In genomic region chr2:227130636-227131035, GRCh38 we compare ENCODE assay signal across 21 cellular contexts. TPM values are rescaled to one million over a fixed set of nuclear protein-coding genes. Genes with fewer than 3 reads are reported as not detected.
DNase-seq lines count a peak whose midpoint lies in the region; ATAC-seq and TF ChIP-seq lines count a peak whose summit lies in the region.
"Had no signal": no experiment of that assay in that cellular context is flagged by ENCODE, and none has a peak within 500 bp of the region (broad histone marks: within the 10 kb centered on the region; RNA-seq: fewer than 3 reads in every experiment).

No MANE protein-coding gene starts in this region.

- TF ChIP-seq CTCF in Panc1 (IDR thresholded peaks at IDR 0.05) (no peak), neural progenitor cell (IDR thresholded peaks at IDR 0.05) (no peak), upper lobe of right lung (IDR thresholded peaks at IDR 0.05) (no peak)

- intact Hi-C loops in Panc1 (cut with micrococcal nuclease; ENCODE audit: unreplicated experiment): loop anchor here (1.0 to 10.0 kb wide), 4 partner anchors 108 to 632 kb away; partner anchors contain the start of genes MFF and SCYGR1
- intact Hi-C loops in upper lobe of right lung (cut with DNase I): no loop called here

- no peaks in the 10 kb centered on the region for H3K9me3 ChIP-seq in Panc1 (ENCODE audit: control insufficient read depth, insufficient read depth, low read depth, low read length)
- no peaks in the 10 kb centered on the region for H3K9me3 ChIP-seq in neural progenitor cell (ENCODE audit: low read depth)
- H3K9me3 ChIP-seq in upper lobe of right lung: no peaks in the 10 kb centered on the region
- H3K9me3 ChIP-seq in GM23248 (ENCODE audit: low read depth): no peaks in the 10 kb centered on the region
- H3K9me3 ChIP-seq: BE2C had no signal

- POLR2A ChIA-PET in Panc1 (lab: Charles Lee): no interaction called here

- H3K27ac ChIP-seq in Panc1 (ENCODE audit: low read length): no peak overlapping the region
- no peak overlapping the region for H3K27ac ChIP-seq in neural progenitor cell
- no peak overlapping the region for H3K27ac ChIP-seq in upper lobe of right lung
- no peak overlapping the region for H3K27ac ChIP-seq in GM23248

- H3K36me3 ChIP-seq in Panc1 (ENCODE audit: control insufficient read depth, insufficient read depth, low read length) (no peaks in the 10 kb centered on the region), neural progenitor cell (no peaks in the 10 kb centered on the region), upper lobe of right lung (no peaks in the 10 kb centered on the region), GM23248 (ENCODE audit: low read depth) (no peaks in the 10 kb centered on the region)
- H3K36me3 ChIP-seq: BE2C had no signal

- CTCF ChIA-PET in Panc1 (lab: Charles Lee): interaction anchor here (0.6 to 1.0 kb wide), 2 partner anchors 108 to 1222 kb away, joined by 3 to 4 read pairs; no protein-coding TSS in a partner anchor

- no peaks in the 10 kb centered on the region for H3K4me1 ChIP-seq in Panc1 (ENCODE audit: control insufficient read depth, insufficient read depth, low read length)
- H3K4me1 ChIP-seq in neural progenitor cell: no peaks in the 10 kb centered on the region
- no peaks in the 10 kb centered on the region for H3K4me1 ChIP-seq in upper lobe of right lung
- no peaks in the 10 kb centered on the region for H3K4me1 ChIP-seq in GM23248 (ENCODE audit: insufficient read depth)
- H3K4me1 ChIP-seq: BE2C had no signal

- peak overlapping the region in 1 of 2 donors; percentile 69 for H3K27ac Mint-ChIP-seq in stimulated activated naive CD8-positive, alpha-beta T cell treated with anti-CD3 and anti-CD28 coated beads, Interleukin-15, amount 100 ng/mL, for 72 hours
- peak overlapping the region; percentile 0 for H3K27ac Mint-ChIP-seq in neural progenitor cell

- H3F3A ChIP-seq in neural progenitor cell (ENCODE audit: low read depth): no peaks in the 10 kb centered on the region
- H3F3A ChIP-seq in GM23248 (ENCODE audit: insufficient read depth): no peaks in the 10 kb centered on the region

- no peak overlapping the region for H3K4me3 Mint-ChIP-seq in stimulated activated naive CD8-positive, alpha-beta T cell treated with anti-CD3 and anti-CD28 coated beads, Interleukin-15, amount 100 ng/mL, for 72 hours
- no peak overlapping the region for H3K4me3 Mint-ChIP-seq in neural progenitor cell
- H3K4me3 Mint-ChIP-seq: CD4-positive, CD25-positive, alpha-beta regulatory T cell; CD8-positive, alpha-beta memory T cell had no signal

- H3K9me3 Mint-ChIP-seq in stimulated activated naive CD8-positive, alpha-beta T cell treated with anti-CD3 and anti-CD28 coated beads, Interleukin-15, amount 100 ng/mL, for 72 hours: no peaks in the 10 kb centered on the region
- H3K9me3 Mint-ChIP-seq in neural progenitor cell: no peaks in the 10 kb centered on the region
- H3K9me3 Mint-ChIP-seq: CD8-positive, alpha-beta memory T cell had no signal

- H3K4me2 ChIP-seq in neural progenitor cell (no peak overlapping the region), GM23248 (ENCODE audit: unreplicated experiment) (no peak overlapping the region)

- H2AFZ ChIP-seq in neural progenitor cell (replicated peaks): no peak overlapping the region
- H2AFZ ChIP-seq in GM23248: no peak overlapping the region

- no TSS peak for BruUV-seq in Panc1 (replicated peaks; lab: Mats Ljungman, UMichigan)

- H3K27me3 ChIP-seq in Panc1 (ENCODE audit: control insufficient read depth, insufficient read depth, low read length): peaks cover 2% of the 10 kb centered on the region; the same call in 1 of the 2 replicates
- H3K27me3 ChIP-seq in neural progenitor cell: no peaks in the 10 kb centered on the region
- H3K27me3 ChIP-seq in upper lobe of right lung: peaks cover 4% of the 10 kb centered on the region
- no peaks in the 10 kb centered on the region for H3K27me3 ChIP-seq in GM23248 (replicated peaks; ENCODE audit: insufficient read depth)

- in situ Hi-C loops in Panc1 (cut with HindIII; ENCODE audit: low pct_unique_long_range_greater_than_20kb, low sequenced_read_pairs): no loop called here
- in situ Hi-C loops in GM23248 (cut with MboI): loop anchor here (25.0 kb wide), 2 partner anchors 107 to 632 kb away; no protein-coding TSS in a partner anchor

- WGBS in GM23248 (ENCODE audit: low coverage in 1 of 2, low lambda C conversion rate in 2 of 2, missing lambda C conversion rate in 2 of 2), 2 experiments: 79 to 87% methylated on average over 5 to 8 of the region's 8 CpGs

- H3K4me1 Mint-ChIP-seq in stimulated activated naive CD8-positive, alpha-beta T cell treated with anti-CD3 and anti-CD28 coated beads, Interleukin-15, amount 100 ng/mL, for 72 hours: no peaks in the 10 kb centered on the region
- peaks cover 7% of the 10 kb centered on the region for H3K4me1 Mint-ChIP-seq in neural progenitor cell
- H3K4me1 Mint-ChIP-seq: CD4-positive, CD25-positive, alpha-beta regulatory T cell; CD8-positive, alpha-beta memory T cell had no signal

- H4K20me1 ChIP-seq in neural progenitor cell (ENCODE audit: low read depth) (no peaks in the 10 kb centered on the region), GM23248 (ENCODE audit: insufficient read depth) (no peaks in the 10 kb centered on the region)

- no peaks in the 10 kb centered on the region for H3K36me3 Mint-ChIP-seq in neural progenitor cell
- H3K36me3 Mint-ChIP-seq: CD4-positive, CD25-positive, alpha-beta regulatory T cell; CD8-positive, alpha-beta memory T cell had no signal

- H3K4me3 ChIP-seq in Panc1 (ENCODE audit: low read depth in 2 of 2, low read length in 2 of 2) (no peak overlapping the region), neural progenitor cell (no peak overlapping the region), upper lobe of right lung (no peak overlapping the region), GM23248 (no peak overlapping the region)
- H3K4me3 ChIP-seq: K562 had no signal

- H3K27me3 Mint-ChIP-seq in stimulated activated naive CD8-positive, alpha-beta T cell treated with anti-CD3 and anti-CD28 coated beads, Interleukin-15, amount 100 ng/mL, for 72 hours: peaks cover 25% of the 10 kb centered on the region
- peaks cover 4% of the 10 kb centered on the region for H3K27me3 Mint-ChIP-seq in neural progenitor cell (ENCODE audit: insufficient read depth, low read depth)
- H3K27me3 Mint-ChIP-seq: CD4-positive, CD25-positive, alpha-beta regulatory T cell had no signal

- ATAC-seq in stimulated activated naive CD8-positive, alpha-beta T cell treated with anti-CD3 and anti-CD28 coated beads, Interleukin-15, amount 100 ng/mL, for 72 hours: peak; percentile 8
- ATAC-seq in stimulated activated naive CD8-positive, alpha-beta T cell treated with anti-CD3 and anti-CD28 coated beads, Interleukin-15, Interleukin-2, amounts not matched to agents 100 U/mL and 50 U/mL, for 24 hours: no peak
- ATAC-seq in Panc1 (0 out of 2 replicates have a peak, but pooled peaks have one; percentile 27), upper lobe of right lung (peak; percentile 4), GM21526 (IDR thresholded peaks at IDR 0.05; ENCODE audit: low FRiP score, unreplicated experiment) (no peak), GM21825 (IDR thresholded peaks at IDR 0.05; ENCODE audit: unreplicated experiment) (no peak)

- H3K79me2 ChIP-seq in neural progenitor cell (ENCODE audit: low read depth) (no peaks in the 10 kb centered on the region), GM23248 (ENCODE audit: insufficient read depth) (no peaks in the 10 kb centered on the region)

- DNase-seq in stimulated activated naive CD8-positive, alpha-beta T cell treated with anti-CD3 and anti-CD28 coated beads, Interleukin-15, amount 100 ng/mL, for 72 hours: no peak
- DNase-seq in stimulated activated naive CD8-positive, alpha-beta T cell treated with anti-CD3 and anti-CD28 coated beads, Interleukin-15, Interleukin-2, amounts not matched to agents 100 U/mL and 50 U/mL, for 24 hours: no peak
- no peak for DNase-seq in Panc1 (ENCODE audit: low read depth, low spot score)
- no peak for DNase-seq in neural progenitor cell (ENCODE audit: low spot score)
- no peak for DNase-seq in upper lobe of right lung
- DNase-seq in GM23248: no peak
- DNase-seq: ACHN; BE2C; CD4-positive, CD25-positive, alpha-beta regulatory T cell; CD8-positive, alpha-beta memory T cell; COR-L47; DMS53; DND-41; EL; HCEC 1CT had no signal

- H3K9ac ChIP-seq in neural progenitor cell: no peak overlapping the region
- no peak overlapping the region for H3K9ac ChIP-seq in GM23248

- H3K9me2 ChIP-seq in GM23248 (ENCODE audit: insufficient read depth): no peaks in the 10 kb centered on the region

RNA-seq across cellular contexts. Expression of gene COL4A4, which starts 33.4 kb away (rescaled TPM):
- total RNA-seq in Panc1 (2021; ENCODE audit: unreplicated experiment): 0.13 TPM
- polyA plus RNA-seq in Panc1 (2012; ENCODE audit: insufficient read length): 0.02 TPM
- 0.60 and 0.62 TPM in 2 replicates for total RNA-seq in neural progenitor cell (ENCODE audit: low replicate concordance)
- total RNA-seq in upper lobe of right lung: 36.1 TPM
- 0.76 and 1.0 TPM in 2 replicates for total RNA-seq in GM23248 (2014; rRNA removed; shearing (Covaris generic))
- polyA plus RNA-seq in GM23248 (2016; fragmentation: Nextera tagmentation; extraction: Ambion mirVana): 0.36 and 0.66 TPM in 2 replicates
- total RNA-seq: CD4-positive, CD25-positive, alpha-beta regulatory T cell; CD8-positive, alpha-beta memory T cell; HT-29; K562 had no signal

RNA-seq across cellular contexts. Expression of gene COL4A3, which starts 33.8 kb away (rescaled TPM):
- total RNA-seq in Panc1 (2021; ENCODE audit: unreplicated experiment) (0.18 TPM), neural progenitor cell (ENCODE audit: low replicate concordance) (not detected in 2 replicates), upper lobe of right lung (46.4 TPM)
- polyA plus RNA-seq in Panc1 (2012; ENCODE audit: insufficient read length): not detected
- 0.11 TPM in 1 of 2 replicates, not detected in the other for total RNA-seq in GM23248 (2014; rRNA removed; shearing (Covaris generic))
- polyA plus RNA-seq in GM23248 (2016; fragmentation: Nextera tagmentation; extraction: Ambion mirVana): 0.18 and 0.70 TPM in 2 replicates
- total RNA-seq: A172; CD4-positive, CD25-positive, alpha-beta regulatory T cell; CD8-positive, alpha-beta memory T cell; H4; HT-29; K562 had no signal
- polyA plus RNA-seq: CD4-positive, CD25-positive, alpha-beta regulatory T cell; CD8-positive, alpha-beta memory T cell; K562 had no signal

Comparison
In these comparisons a context has a peak if more than half of its experiments do, and no peak if none do; other contexts are left out.
1. ATAC-seq: peak in stimulated activated naive CD8-positive, alpha-beta T cell treated with anti-CD3 and anti-CD28 coated beads, Interleukin-15, amount 100 ng/mL, for 72 hours (single experiment), Panc1 (single experiment) and upper lobe of right lung (single experiment); none in stimulated activated naive CD8-positive, alpha-beta T cell treated with anti-CD3 and anti-CD28 coated beads, Interleukin-15, Interleukin-2, amounts not matched to agents 100 U/mL and 50 U/mL, for 24 hours (single experiment), GM21526 (single experiment) and GM21825 (single experiment).
2. RNA of gene COL4A4, which starts 33.4 kb away (total RNA-seq): 36.1 TPM in upper lobe of right lung (single experiment); 0.76 to 1.0 TPM in GM23248, 0.60 to 0.62 TPM in neural progenitor cell and 0.13 TPM in Panc1 (single experiment); every median in the first group is over 10 times any median in the second.
3. RNA of gene COL4A3, which starts 33.8 kb away (total RNA-seq): 46.4 TPM in upper lobe of right lung (single experiment); 0.18 TPM in Panc1 (single experiment), 0.11 TPM in GM23248 and not detected in neural progenitor cell; every median in the first group is over 10 times any median in the second.